Comparison of ENCODE assay signal across 1 cellular context in the genomic region with DNA sequence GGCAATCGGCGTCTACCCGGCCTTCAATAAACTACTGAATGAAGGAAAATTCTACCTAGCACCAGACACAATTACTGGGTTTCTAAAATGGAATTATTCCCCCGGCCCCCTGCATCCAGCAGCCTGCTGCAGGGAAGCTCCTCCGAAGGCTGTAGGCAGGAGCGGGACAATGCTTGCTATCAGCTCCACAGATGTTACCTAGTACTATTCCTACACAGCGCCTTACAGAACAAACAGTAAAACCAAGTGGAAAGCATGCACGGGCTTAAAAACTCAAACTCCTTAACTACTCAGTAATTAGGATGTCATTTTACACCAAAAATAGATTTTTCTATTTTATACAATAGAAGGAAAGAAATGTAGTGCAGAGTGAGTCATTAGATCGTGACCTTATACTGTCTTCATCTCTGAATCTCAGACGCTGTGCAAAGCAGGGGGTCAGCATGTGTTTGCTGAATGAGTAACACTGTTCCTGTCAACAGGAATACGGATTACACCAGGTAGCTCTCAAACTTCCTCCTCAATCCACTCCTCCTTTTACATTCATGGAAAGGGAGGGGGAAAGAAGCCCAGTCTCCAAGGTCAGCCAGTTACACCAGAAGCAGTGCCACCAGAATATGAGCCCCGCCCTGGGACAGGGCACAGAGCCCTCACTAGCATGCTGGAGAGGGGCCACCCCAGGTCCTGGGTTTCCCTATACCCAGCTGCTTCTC.
A peak's percentile ranks its signal among the peaks of the same experiment; 100 is the strongest.
TF ChIP-seq lines count a peak whose summit lies in the region.

No MANE protein-coding gene starts in this region.

TF ChIP-seq in SK-N-SH, 30 proteins besides CTCF, POLR2A, EP300 and RAD21 (continued from another document):
- TF ChIP-seq, protein P1, sequence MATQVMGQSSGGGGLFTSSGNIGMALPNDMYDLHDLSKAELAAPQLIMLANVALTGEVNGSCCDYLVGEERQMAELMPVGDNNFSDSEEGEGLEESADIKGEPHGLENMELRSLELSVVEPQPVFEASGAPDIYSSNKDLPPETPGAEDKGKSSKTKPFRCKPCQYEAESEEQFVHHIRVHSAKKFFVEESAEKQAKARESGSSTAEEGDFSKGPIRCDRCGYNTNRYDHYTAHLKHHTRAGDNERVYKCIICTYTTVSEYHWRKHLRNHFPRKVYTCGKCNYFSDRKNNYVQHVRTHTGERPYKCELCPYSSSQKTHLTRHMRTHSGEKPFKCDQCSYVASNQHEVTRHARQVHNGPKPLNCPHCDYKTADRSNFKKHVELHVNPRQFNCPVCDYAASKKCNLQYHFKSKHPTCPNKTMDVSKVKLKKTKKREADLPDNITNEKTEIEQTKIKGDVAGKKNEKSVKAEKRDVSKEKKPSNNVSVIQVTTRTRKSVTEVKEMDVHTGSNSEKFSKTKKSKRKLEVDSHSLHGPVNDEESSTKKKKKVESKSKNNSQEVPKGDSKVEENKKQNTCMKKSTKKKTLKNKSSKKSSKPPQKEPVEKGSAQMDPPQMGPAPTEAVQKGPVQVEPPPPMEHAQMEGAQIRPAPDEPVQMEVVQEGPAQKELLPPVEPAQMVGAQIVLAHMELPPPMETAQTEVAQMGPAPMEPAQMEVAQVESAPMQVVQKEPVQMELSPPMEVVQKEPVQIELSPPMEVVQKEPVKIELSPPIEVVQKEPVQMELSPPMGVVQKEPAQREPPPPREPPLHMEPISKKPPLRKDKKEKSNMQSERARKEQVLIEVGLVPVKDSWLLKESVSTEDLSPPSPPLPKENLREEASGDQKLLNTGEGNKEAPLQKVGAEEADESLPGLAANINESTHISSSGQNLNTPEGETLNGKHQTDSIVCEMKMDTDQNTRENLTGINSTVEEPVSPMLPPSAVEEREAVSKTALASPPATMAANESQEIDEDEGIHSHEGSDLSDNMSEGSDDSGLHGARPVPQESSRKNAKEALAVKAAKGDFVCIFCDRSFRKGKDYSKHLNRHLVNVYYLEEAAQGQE (IDR thresholded peaks at IDR 0.05; ENCODE audit: low read depth, low read length) = no peak
- peak; percentile 76 for TF ChIP-seq TCF12 (IDR thresholded peaks at IDR 0.05)
- no peak for TF ChIP-seq NRF1 (IDR thresholded peaks at IDR 0.05; ENCODE audit: low read depth, low read length)
- peak; percentile 54 for TF ChIP-seq JUND (IDR thresholded peaks at IDR 0.05)
- TF ChIP-seq, protein P2, sequence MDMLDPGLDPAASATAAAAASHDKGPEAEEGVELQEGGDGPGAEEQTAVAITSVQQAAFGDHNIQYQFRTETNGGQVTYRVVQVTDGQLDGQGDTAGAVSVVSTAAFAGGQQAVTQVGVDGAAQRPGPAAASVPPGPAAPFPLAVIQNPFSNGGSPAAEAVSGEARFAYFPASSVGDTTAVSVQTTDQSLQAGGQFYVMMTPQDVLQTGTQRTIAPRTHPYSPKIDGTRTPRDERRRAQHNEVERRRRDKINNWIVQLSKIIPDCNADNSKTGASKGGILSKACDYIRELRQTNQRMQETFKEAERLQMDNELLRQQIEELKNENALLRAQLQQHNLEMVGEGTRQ (IDR thresholded peaks at IDR 0.05; ENCODE audit: borderline replicate concordance, low read depth, low read length) = no peak
